In genomic region chr3:157913751-157914150, GRCh38 we compare ENCODE assay signal across 21 cellular contexts.
DNase-seq lines count a peak whose midpoint lies in the region; ATAC-seq and TF ChIP-seq lines count a peak whose summit lies in the region.
"Had no signal": no experiment of that assay in that cellular context is flagged by ENCODE, and none has a peak within 500 bp of the region (broad histone marks: within the 10 kb centered on the region; RNA-seq: fewer than 3 reads in every experiment).

No MANE protein-coding gene starts in this region.

- H3K79me2 ChIP-seq in Karpas-422 (ENCODE audit: low read length), result no peaks in the 10 kb centered on the region

- TF ChIP-seq POLR2A in gastrocnemius medialis (IDR thresholded peaks at IDR 0.05) (no peak), esophagus squamous epithelium (IDR thresholded peaks at IDR 0.05) (no peak)

- no peaks in the 10 kb centered on the region for H3K4me1 ChIP-seq in gastrocnemius medialis
- peaks cover 8% of the 10 kb centered on the region for H3K4me1 ChIP-seq in Karpas-422 (ENCODE audit: low read length)
- H3K4me1 ChIP-seq in esophagus squamous epithelium, result no peaks in the 10 kb centered on the region
- H3K4me1 ChIP-seq: psoas muscle had no signal

- no peak overlapping the region for H2AFZ ChIP-seq in Karpas-422 (ENCODE audit: low read length)

- H3K27me3 ChIP-seq in gastrocnemius medialis (no peaks in the 10 kb centered on the region), Karpas-422 (ENCODE audit: low read length) (no peaks in the 10 kb centered on the region), esophagus squamous epithelium (no peaks in the 10 kb centered on the region)
- H3K27me3 ChIP-seq: MG63 had no signal

- ATAC-seq in gastrocnemius medialis, result peak; percentile 63 to 89
- ATAC-seq: activated CD4-positive, alpha-beta T cell treated with anti-CD3 and anti-CD28 coated beads for 36 hours; naive thymus-derived CD8-positive, alpha-beta T cell; psoas muscle had no signal

- peak overlapping the region in 3 of 4 donors; percentile 47 to 66 (median 54) for H3K27ac ChIP-seq in gastrocnemius medialis
- no peak overlapping the region for H3K27ac ChIP-seq in Karpas-422 (ENCODE audit: low read length)
- no peak overlapping the region for H3K27ac ChIP-seq in esophagus squamous epithelium
- H3K27ac ChIP-seq: psoas muscle had no signal

- no peak overlapping the region for H3K9ac ChIP-seq in Karpas-422 (ENCODE audit: low read length)

- TF ChIP-seq CTCF in choroid plexus epithelial cell (conservative IDR thresholded peaks at IDR 0.05; ENCODE audit: low read depth, low read length) (no peak), gastrocnemius medialis (IDR thresholded peaks at IDR 0.05 in 4 of 5, conservative IDR thresholded peaks at IDR 0.05 in 1 of 5) (no peak), esophagus squamous epithelium (IDR thresholded peaks at IDR 0.05) (no peak)

- no peak overlapping the region for H3K4me3 ChIP-seq in choroid plexus epithelial cell (ENCODE audit: low read depth, low read length)
- no peak overlapping the region for H3K4me3 ChIP-seq in gastrocnemius medialis
- no peak overlapping the region for H3K4me3 ChIP-seq in Karpas-422 (ENCODE audit: low read length)
- no peak overlapping the region for H3K4me3 ChIP-seq in esophagus squamous epithelium
- H3K4me3 ChIP-seq: lung, MG63, psoas muscle had no signal

- intact Hi-C loops in gastrocnemius medialis (cut with DNase I; ENCODE audit: low total_unique reads), result loop anchor here (1.0 kb wide), 1 partner anchor 57 kb away; no protein-coding TSS in a partner anchor
- intact Hi-C loops in esophagus squamous epithelium (cut with DNase I), result no loop called here

- H4K20me1 ChIP-seq in Karpas-422 (ENCODE audit: insufficient read depth, low read depth, low read length), result no peaks in the 10 kb centered on the region

- H3K9me3 ChIP-seq in gastrocnemius medialis, result no peaks in the 10 kb centered on the region
- no peaks in the 10 kb centered on the region for H3K9me3 ChIP-seq in Karpas-422 (ENCODE audit: low read length)
- H3K9me3 ChIP-seq in esophagus squamous epithelium, result no peaks in the 10 kb centered on the region
- H3K9me3 ChIP-seq: MG63, psoas muscle had no signal

- no peaks in the 10 kb centered on the region for H3K36me3 ChIP-seq in gastrocnemius medialis
- H3K36me3 ChIP-seq in Karpas-422 (ENCODE audit: insufficient read depth, low read length), result no peaks in the 10 kb centered on the region
- no peaks in the 10 kb centered on the region for H3K36me3 ChIP-seq in esophagus squamous epithelium
- H3K36me3 ChIP-seq: MG63 had no signal

- in situ Hi-C loops in gastrocnemius medialis (cut with MboI; ENCODE audit: low sequenced_read_pairs in 4 of 4), result loop anchor here in 1 of 4 donors (10.0 kb wide), 1 partner anchor 289 kb away; no protein-coding TSS in a partner anchor

- no peaks in the 10 kb centered on the region for H3K9me2 ChIP-seq in Karpas-422 (replicated peaks; ENCODE audit: insufficient read depth, low read length)

- no peak overlapping the region for H3K4me2 ChIP-seq in Karpas-422 (ENCODE audit: low read depth, low read length, poor library complexity, severe bottlenecking)

- DNase-seq in GM03348 (ENCODE audit: low spot score) (peak; percentile 12), MV-4-11 (lab: John Stamatoyannopoulos, UW) (peak; percentile 18), choroid plexus epithelial cell (ENCODE audit: low read depth) (peak; percentile 47), gastrocnemius medialis (no peak), Karpas-422 (no peak), RKO (ENCODE audit: low spot score) (no peak), esophagus squamous epithelium (lab: John Stamatoyannopoulos, UW) (no peak)
- DNase-seq: activated CD4-positive, alpha-beta T cell treated with anti-CD3 and anti-CD28 coated beads for 36 hours; activated CD8-positive, alpha-beta memory T cell treated with anti-CD3 and anti-CD28 coated beads, Interleukin-2, amount 50 U/mL, for 48 hours; activated naive CD4-positive, alpha-beta T cell treated with anti-CD3 and anti-CD28 coated beads, Interleukin-2, amount 10 ng/mL, durations not matched to agents 7 days and 5 days; DMS79 treated with DMSO at 0.1 percent for 48 hours; foreskin melanocyte; MG63; naive thymus-derived CD8-positive, alpha-beta T cell; NCI-H2029 treated with DMSO at 0.1 percent for 48 hours; NK-92 treated with Interleukin-12 subunit alpha and Interleukin-12 subunit beta, amount 100 ng/mL, for 24 hours; psoas muscle; Right ventricle myocardium superior; substantia nigra; T-helper 9 cell had no signal

Comparison
In these comparisons a context has a peak if more than half of its experiments do, and no peak if none do; other contexts are left out.
1. DNase-seq: peak in GM03348 (single experiment), MV-4-11 (single experiment) and choroid plexus epithelial cell (single experiment); none in gastrocnemius medialis (0 of 2), Karpas-422 (single experiment), RKO (single experiment) and esophagus squamous epithelium (single experiment).
2. H3K27ac ChIP-seq: peak in gastrocnemius medialis (3 of 4); none in Karpas-422 (single experiment) and esophagus squamous epithelium (0 of 4).